ENCODE assay signal across 8 cellular contexts in genomic region chr3:127800508-127800907, GRCh38. TPM values are rescaled to one million over a fixed set of nuclear protein-coding genes. Genes with fewer than 3 reads are reported as not detected.
DNase-seq lines count a peak whose midpoint lies in the region; ATAC-seq and TF ChIP-seq lines count a peak whose summit lies in the region.
"Had no signal": no experiment of that assay in that cellular context is flagged by ENCODE, and none has a peak within 500 bp of the region (broad histone marks: within the 10 kb centered on the region; RNA-seq: fewer than 3 reads in every experiment).

No MANE protein-coding gene starts in this region.

- H3K36me3 Mint-ChIP-seq in activated B cell treated with CpG ODN at 0.5 μM for 24 hours (ENCODE audit: low read depth), result no peaks in the 10 kb centered on the region
- no peaks in the 10 kb centered on the region for H3K36me3 Mint-ChIP-seq in progenitor cell of endocrine pancreas (ENCODE audit: insufficient read depth)

- ATAC-seq in GM18867 (IDR thresholded peaks at IDR 0.05; ENCODE audit: unreplicated experiment), result peak; percentile 48
- peak; percentile 53 for ATAC-seq in HG03139 (IDR thresholded peaks at IDR 0.05; ENCODE audit: unreplicated experiment)
- ATAC-seq in activated B cell treated with CpG ODN at 0.5 μM for 24 hours (ENCODE audit: low read depth), result peak; percentile 45
- no peak for ATAC-seq in HG03439 (IDR thresholded peaks at IDR 0.05; ENCODE audit: unreplicated experiment)

- H3K27me3 Mint-ChIP-seq in activated B cell treated with CpG ODN at 0.5 μM for 24 hours (no peaks in the 10 kb centered on the region), progenitor cell of endocrine pancreas (peaks cover 27% of the 10 kb centered on the region)

- intact Hi-C loops in activated B cell treated with CpG ODN at 0.5 μM for 24 hours (cut with micrococcal nuclease), result no loop called here

- DNase-seq in activated B cell treated with CpG ODN at 0.5 μM for 24 hours, result no peak
- DNase-seq in progenitor cell of endocrine pancreas (ENCODE audit: low spot score, unreplicated experiment), result no peak
- no peak for DNase-seq in SHP77 treated with DMSO at 0.1 percent for 48 hours (lab: John Stamatoyannopoulos, UW)
- no peak for DNase-seq in activated CD4-positive, CD25-positive, alpha-beta regulatory T cell (lab: John Stamatoyannopoulos, UW)
- DNase-seq: T-helper 9 cell had no signal

- H3K4me1 Mint-ChIP-seq in activated B cell treated with CpG ODN at 0.5 μM for 24 hours (peaks cover 9% of the 10 kb centered on the region), progenitor cell of endocrine pancreas (ENCODE audit: low read depth) (no peaks in the 10 kb centered on the region)

- TF ChIP-seq CTCF in activated B cell treated with CpG ODN at 0.5 μM for 24 hours (IDR thresholded peaks at IDR 0.05) (no peak), progenitor cell of endocrine pancreas (IDR thresholded peaks at IDR 0.05; ENCODE audit: unreplicated experiment) (no peak)

- H3K27ac Mint-ChIP-seq in activated B cell treated with CpG ODN at 0.5 μM for 24 hours, result peak overlapping the region; percentile 55
- H3K27ac Mint-ChIP-seq in progenitor cell of endocrine pancreas, result no peak overlapping the region

- POLR2A ChIA-PET in activated B cell treated with CpG ODN at 0.5 μM for 24 hours (lab: Charles Lee), result interaction anchor here (0.7 kb wide), 1 partner anchor 10 kb away, joined by 3 read pairs; no protein-coding TSS in a partner anchor

- H3K9me3 Mint-ChIP-seq in activated B cell treated with CpG ODN at 0.5 μM for 24 hours (no peaks in the 10 kb centered on the region), progenitor cell of endocrine pancreas (ENCODE audit: low read depth) (no peaks in the 10 kb centered on the region)

- H3K4me3 Mint-ChIP-seq in activated B cell treated with CpG ODN at 0.5 μM for 24 hours (no peak overlapping the region), progenitor cell of endocrine pancreas (ENCODE audit: low read depth) (peak overlapping the region; percentile 3)

- CTCF ChIA-PET in activated B cell treated with CpG ODN at 0.5 μM for 24 hours (lab: Charles Lee), result interaction anchor here (1.1 kb wide), 1 partner anchor 171 kb away, joined by 4 read pairs; no protein-coding TSS in a partner anchor

RNA-seq across cellular contexts. Expression of gene MGLL, which starts 21.8 kb away (rescaled TPM):
- 16.7 and 19.1 TPM in 2 replicates for total RNA-seq in activated B cell treated with CpG ODN at 0.5 μM for 24 hours
- 0.43 and 0.62 TPM in 2 replicates for total RNA-seq in progenitor cell of endocrine pancreas

Comparison
In these comparisons a context has a peak if more than half of its experiments do, and no peak if none do; other contexts are left out.
1. RNA of gene MGLL, which starts 21.8 kb away (total RNA-seq): 16.7 to 19.1 TPM in activated B cell treated with CpG ODN at 0.5 μM for 24 hours; 0.43 to 0.62 TPM in progenitor cell of endocrine pancreas; every median in the first group is over 10 times any median in the second.